14 cellular contexts compared by ENCODE assay signal in the genomic region with DNA sequence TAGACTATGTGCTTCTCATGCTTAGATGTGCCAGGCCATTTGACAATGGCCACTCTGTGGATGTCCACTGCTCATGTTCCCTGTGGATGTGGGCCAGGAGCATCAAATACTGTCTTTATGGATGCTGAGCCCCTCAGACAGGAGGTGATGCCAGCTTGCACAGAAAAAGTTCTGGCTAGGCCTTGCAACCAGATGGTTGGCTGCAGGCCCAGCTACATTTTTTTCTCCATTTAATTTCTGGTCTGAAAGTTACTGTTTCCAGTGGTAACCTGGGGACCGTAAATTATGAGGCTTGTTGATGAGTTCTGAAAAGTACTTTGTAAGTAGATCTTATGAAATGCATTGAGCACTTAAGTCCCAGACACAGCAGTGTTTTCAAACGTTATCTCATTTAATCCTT.
A peak's percentile ranks its signal among the peaks of the same experiment; 100 is the strongest.
DNase-seq lines count a peak whose midpoint lies in the region; ATAC-seq and TF ChIP-seq lines count a peak whose summit lies in the region.
"Had no signal": no experiment of that assay in that cellular context is flagged by ENCODE, and none has a peak within 500 bp of the region (broad histone marks: within the 10 kb centered on the region; RNA-seq: fewer than 3 reads in every experiment).

No MANE protein-coding gene starts in this region.

- H3K27ac ChIP-seq in endodermal cell (ENCODE audit: low read depth, low read length) = no peak overlapping the region

- no peaks in the 10 kb centered on the region for H3K36me3 ChIP-seq in endodermal cell (ENCODE audit: control insufficient read depth, insufficient read depth, low read length)
- H3K36me3 ChIP-seq: BE2C had no signal

- H3K4me1 Mint-ChIP-seq in endodermal cell = no peaks in the 10 kb centered on the region
- H3K4me1 Mint-ChIP-seq: CD4-positive, alpha-beta memory T cell; H9 had no signal

- H3K9me3 ChIP-seq in endodermal cell (ENCODE audit: control insufficient read depth, low read length) = peaks cover 81% of the 10 kb centered on the region
- H3K9me3 ChIP-seq: BE2C had no signal

- H3K4me1 ChIP-seq in endodermal cell (ENCODE audit: control insufficient read depth, insufficient read depth, low read length) = no peaks in the 10 kb centered on the region
- H3K4me1 ChIP-seq: BE2C had no signal

- no peak for TF ChIP-seq CTCF in endodermal cell (conservative IDR thresholded peaks at IDR 0.05)

- ATAC-seq in HG02759 (IDR thresholded peaks at IDR 0.05; ENCODE audit: unreplicated experiment) = no peak

- H3K36me3 Mint-ChIP-seq in endodermal cell (ENCODE audit: low read depth) = no peaks in the 10 kb centered on the region
- H3K36me3 Mint-ChIP-seq: CD4-positive, alpha-beta memory T cell had no signal

- no peak overlapping the region for H3K9ac ChIP-seq in endodermal cell (ENCODE audit: extremely low read depth, low read length, poor library complexity, severe bottlenecking)

- no peak overlapping the region for H3K27ac Mint-ChIP-seq in endodermal cell
- H3K27ac Mint-ChIP-seq: CD4-positive, alpha-beta memory T cell; H9 had no signal

- H3K4me3 Mint-ChIP-seq in endodermal cell = no peak overlapping the region
- H3K4me3 Mint-ChIP-seq: CD4-positive, alpha-beta memory T cell; H9 had no signal

- no peaks in the 10 kb centered on the region for H3K9me3 Mint-ChIP-seq in endodermal cell
- H3K9me3 Mint-ChIP-seq: H9 had no signal

- WGBS in endodermal cell (ENCODE audit: insufficient coverage in 1 of 2, insufficient read length in 1 of 2), 2 experiments = 79% methylated on average over 1 of the region's 2 CpGs; no CpG with 5 or more reads in 1 of the 2 experiments

- DNase-seq in NCI-H2171 (lab: John Stamatoyannopoulos, UW) (peak; percentile 30), anterior cingulate cortex (lab: John Stamatoyannopoulos, UW) (peak in 31 of 58 donors; percentile 1 to 58 (median 20)), globus pallidus (ENCODE audit: low spot score) (peak; percentile 48), endodermal cell (no peak), NCI-H82 treated with DMSO at 0.1 percent for 48 hours (lab: John Stamatoyannopoulos, UW; ENCODE audit: unreplicated experiment) (no peak), GF-D8 (lab: John Stamatoyannopoulos, UW) (no peak)
- DNase-seq: BE2C; CD4-positive, alpha-beta memory T cell; H9; NCI-H1417; NCI-H2081; NCI-H2227 treated with DMSO at 0.1 percent for 48 hours; Right ventricle myocardium superior had no signal

- peaks cover 15% of the 10 kb centered on the region for H3K27me3 Mint-ChIP-seq in endodermal cell (ENCODE audit: insufficient read depth)
- H3K27me3 Mint-ChIP-seq: CD4-positive, alpha-beta memory T cell had no signal

- H3K27me3 ChIP-seq in endodermal cell (ENCODE audit: control insufficient read depth, insufficient read depth, low read length, poor library complexity, severe bottlenecking) = no peaks in the 10 kb centered on the region
- H3K27me3 ChIP-seq: BE2C had no signal

- no peak overlapping the region for H3K4me3 ChIP-seq in endodermal cell (ENCODE audit: low read length)

Comparison
In these comparisons a context has a peak if more than half of its experiments do, and no peak if none do; other contexts are left out.
1. DNase-seq: peak in NCI-H2171 (single experiment), anterior cingulate cortex (31 of 58) and globus pallidus (single experiment); none in endodermal cell (single experiment), NCI-H82 treated with DMSO at 0.1 percent for 48 hours (single experiment) and GF-D8 (single experiment).